8 cellular contexts compared by ENCODE assay signal in genomic region chr15:75650908-75651809, GRCh38. TPM values are rescaled to one million over a fixed set of nuclear protein-coding genes. Genes with fewer than 3 reads are reported as not detected.
A peak's percentile ranks its signal among the peaks of the same experiment; 100 is the strongest.
DNase-seq lines count a peak whose midpoint lies in the region; ATAC-seq and TF ChIP-seq lines count a peak whose summit lies in the region.

No MANE protein-coding gene starts in this region.

- H3K9ac ChIP-seq in skeletal muscle satellite cell (ENCODE audit: low read depth, low read length): peak overlapping the region; percentile 20

- H3K4me3 ChIP-seq in right atrium auricular region: peak overlapping the region; percentile 18 to 73
- H3K4me3 ChIP-seq in skeletal muscle satellite cell (ENCODE audit: low read length): peak overlapping the region; percentile 90

- peak overlapping the region; percentile 80 for H3K27ac Mint-ChIP-seq in activated T-helper 17 cell treated with anti-CD3 and anti-CD28 coated beads, Interleukin-2, amount 50 U/mL, for 72 hours

- no peaks in the 10 kb centered on the region for H3K36me3 Mint-ChIP-seq in activated T-helper 17 cell treated with anti-CD3 and anti-CD28 coated beads, Interleukin-2, amount 50 U/mL, for 72 hours (ENCODE audit: low read depth)

- H3K36me3 ChIP-seq in right atrium auricular region (peaks cover 9% of the 10 kb centered on the region), skeletal muscle satellite cell (ENCODE audit: insufficient read depth, low read length) (peaks cover 21% of the 10 kb centered on the region)

- H3K27me3 ChIP-seq in right atrium auricular region (no peaks in the 10 kb centered on the region), skeletal muscle satellite cell (ENCODE audit: control insufficient read depth, insufficient read depth, low read length) (no peaks in the 10 kb centered on the region)

- peak overlapping the region; percentile 87 for H3K4me3 Mint-ChIP-seq in activated T-helper 17 cell treated with anti-CD3 and anti-CD28 coated beads, Interleukin-2, amount 50 U/mL, for 72 hours

- peaks cover 20% of the 10 kb centered on the region for H3K4me1 Mint-ChIP-seq in activated T-helper 17 cell treated with anti-CD3 and anti-CD28 coated beads, Interleukin-2, amount 50 U/mL, for 72 hours

- TF ChIP-seq CTCF in right atrium auricular region (IDR thresholded peaks at IDR 0.05): no peak

- no peaks in the 10 kb centered on the region for H3K9me3 Mint-ChIP-seq in activated T-helper 17 cell treated with anti-CD3 and anti-CD28 coated beads, Interleukin-2, amount 50 U/mL, for 72 hours

- H3K4me2 ChIP-seq in skeletal muscle satellite cell (ENCODE audit: low read length): peak overlapping the region; percentile 93

- H3K9me3 ChIP-seq in right atrium auricular region (no peaks in the 10 kb centered on the region), skeletal muscle satellite cell (replicated peaks; ENCODE audit: low read length) (no peaks in the 10 kb centered on the region)

- DNase-seq in HT1080 (ENCODE audit: low read depth) (peak; percentile 59), right atrium auricular region (ENCODE audit: low spot score) (no peak), activated gamma-delta T cell treated with Interleukin-2 at 50 U/mL for 16 hours (no peak), dedifferentiated amniotic fluid mesenchymal stem cell (ENCODE audit: extremely low spot score) (no peak), SK-N-DZ (ENCODE audit: low spot score) (no peak)

- ATAC-seq in activated T-helper 17 cell treated with anti-CD3 and anti-CD28 coated beads, Interleukin-2, amount 50 U/mL, for 72 hours (replicated peaks): peak; percentile 41
- no peak for ATAC-seq in HG02840 (IDR thresholded peaks at IDR 0.05; ENCODE audit: low FRiP score, unreplicated experiment)

- H3K4me1 ChIP-seq in right atrium auricular region (peaks cover 0 to 79% of the 10 kb centered on the region in 2 donors), skeletal muscle satellite cell (ENCODE audit: control insufficient read depth, insufficient read depth, low read length) (peaks cover 68% of the 10 kb centered on the region)

- peak overlapping the region; percentile 50 to 95 for H3K27ac ChIP-seq in right atrium auricular region

- H3K27me3 Mint-ChIP-seq in activated T-helper 17 cell treated with anti-CD3 and anti-CD28 coated beads, Interleukin-2, amount 50 U/mL, for 72 hours: no peaks in the 10 kb centered on the region

RNA-seq across cellular contexts. Expression of gene SNX33, which starts 3.4 kb away (rescaled TPM):
- total RNA-seq in HT1080 (2014; rRNA removed; shearing (Covaris generic)): 9.4 and 11.3 TPM in 2 replicates
- polyA plus RNA-seq in HT1080 (2015; cell fraction: cytosol; rRNA removed): 9.9 and 11.5 TPM in 2 replicates
- 20.2 and 23.4 TPM in 2 replicates for polyA plus RNA-seq in HT1080 (2015; cell fraction: nucleus; rRNA removed)
- total RNA-seq in activated T-helper 17 cell treated with anti-CD3 and anti-CD28 coated beads, Interleukin-2, amount 50 U/mL, for 72 hours: 10 to 100 TPM in 1 of 2 donors, 1 to 10 TPM in 1; 2.6 to 12.1 TPM
- 10 to 100 TPM; 10.3 to 20.5 TPM for total RNA-seq in right atrium auricular region
- 15.2 and 16.8 TPM in 2 replicates for total RNA-seq in skeletal muscle satellite cell (2012; rRNA removed)
- 3.5 and 4.2 TPM in 2 replicates for polyA plus RNA-seq in SK-N-DZ (2014; cell fraction: cytosol; rRNA removed)
- polyA plus RNA-seq in SK-N-DZ (2014; cell fraction: nucleus; rRNA removed): 7.1 and 10.5 TPM in 2 replicates

RNA-seq across cellular contexts. Expression of gene IMP3, which starts 11.1 kb away (rescaled TPM):
- total RNA-seq in HT1080 (2014; rRNA removed; shearing (Covaris generic)): 189 and 195 TPM in 2 replicates
- 149 and 164 TPM in 2 replicates for polyA plus RNA-seq in HT1080 (2015; cell fraction: cytosol; rRNA removed)
- polyA plus RNA-seq in HT1080 (2015; cell fraction: nucleus; rRNA removed): 66.4 and 76.0 TPM in 2 replicates
- 100 to 1,000 TPM in 1 of 2 donors, 10 to 100 TPM in 1; 98.3 to 113 TPM for total RNA-seq in activated T-helper 17 cell treated with anti-CD3 and anti-CD28 coated beads, Interleukin-2, amount 50 U/mL, for 72 hours
- total RNA-seq in right atrium auricular region: 100 to 1,000 TPM in 1 of 2 donors, 10 to 100 TPM in 1; 71.2 to 119 TPM
- total RNA-seq in skeletal muscle satellite cell (2012; rRNA removed): 130 and 165 TPM in 2 replicates
- polyA plus RNA-seq in SK-N-DZ (2014; cell fraction: cytosol; rRNA removed): 206 and 226 TPM in 2 replicates
- 135 and 163 TPM in 2 replicates for polyA plus RNA-seq in SK-N-DZ (2014; cell fraction: nucleus; rRNA removed)

RNA-seq across cellular contexts. Expression of gene SNUPN, which starts 25.6 kb away (rescaled TPM):
- total RNA-seq in HT1080 (2014; rRNA removed; shearing (Covaris generic)): 33.6 and 39.4 TPM in 2 replicates
- 45.0 and 45.1 TPM in 2 replicates for polyA plus RNA-seq in HT1080 (2015; cell fraction: cytosol; rRNA removed)
- polyA plus RNA-seq in HT1080 (2015; cell fraction: nucleus; rRNA removed): 28.2 and 35.8 TPM in 2 replicates
- total RNA-seq in activated T-helper 17 cell treated with anti-CD3 and anti-CD28 coated beads, Interleukin-2, amount 50 U/mL, for 72 hours: 10 to 100 TPM; 26.0 to 34.8 TPM
- total RNA-seq in right atrium auricular region: 10 to 100 TPM; 13.7 to 17.3 TPM
- total RNA-seq in skeletal muscle satellite cell (2012; rRNA removed): 25.6 and 27.1 TPM in 2 replicates
- polyA plus RNA-seq in SK-N-DZ (2014; cell fraction: cytosol; rRNA removed): 24.8 and 29.2 TPM in 2 replicates
- 13.8 and 15.6 TPM in 2 replicates for polyA plus RNA-seq in SK-N-DZ (2014; cell fraction: nucleus; rRNA removed)
